26 cellular contexts compared by ENCODE assay signal in the genomic region with DNA sequence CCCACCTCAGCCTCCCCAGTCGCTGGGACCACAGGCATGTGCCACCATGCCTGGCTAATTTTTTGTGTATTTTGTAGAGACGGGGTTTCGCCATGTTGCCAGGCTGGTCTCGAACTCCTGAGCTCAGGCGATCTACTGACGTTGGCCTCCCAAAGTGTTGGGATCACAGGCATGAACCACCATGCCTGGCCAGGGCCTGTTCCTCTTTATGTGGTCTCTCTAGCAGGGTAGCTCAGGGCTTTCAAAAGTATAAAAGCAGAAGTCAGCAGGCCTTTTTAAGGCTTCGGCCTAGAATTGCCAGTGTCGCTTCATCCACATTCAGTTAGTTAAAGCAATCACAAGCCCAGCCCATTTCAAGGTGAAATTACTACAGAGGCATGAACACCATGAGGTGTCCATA. TPM values are rescaled to one million over a fixed set of nuclear protein-coding genes. Genes with fewer than 3 reads are reported as not detected.
A peak's percentile ranks its signal among the peaks of the same experiment; 100 is the strongest.
DNase-seq lines count a peak whose midpoint lies in the region; ATAC-seq and FAIRE-seq lines count a peak whose summit lies in the region.
"Had no signal": no experiment of that assay in that cellular context is flagged by ENCODE, and none has a peak within 500 bp of the region (broad histone marks: within the 10 kb centered on the region; RNA-seq: fewer than 3 reads in every experiment).

No MANE protein-coding gene starts in this region.

- no peaks in the 10 kb centered on the region for H3K27me3 Mint-ChIP-seq in T-helper 17 cell
- no peaks in the 10 kb centered on the region for H3K27me3 Mint-ChIP-seq in natural killer cell treated with Interleukin-12 subunit alpha and Interleukin-12 subunit beta and Interleukin-15 and Interleukin-18, amount 100 ng/mL, for 72 hours
- H3K27me3 Mint-ChIP-seq: stimulated activated naive CD8-positive, alpha-beta T cell treated with anti-CD3 and anti-CD28 coated beads, Interleukin-15, amount 100 ng/mL, for 72 hours had no signal

- no peak overlapping the region for H2AFZ ChIP-seq in Karpas-422 (ENCODE audit: low read length)

- peaks cover 32% of the 10 kb centered on the region for H3K79me2 ChIP-seq in Karpas-422 (ENCODE audit: low read length)

- DNase-seq in GDM1 (lab: John Stamatoyannopoulos, UW), result peak; percentile 33
- peak; percentile 90 to 91 for DNase-seq in Kasumi-1 (lab: John Stamatoyannopoulos, UW)
- no peak for DNase-seq in T-helper 17 cell
- DNase-seq in natural killer cell treated with Interleukin-12 subunit alpha and Interleukin-12 subunit beta and Interleukin-15 and Interleukin-18, amount 100 ng/mL, for 72 hours (ENCODE audit: low spot score), result no peak
- no peak for DNase-seq in Karpas-422
- no peak for DNase-seq in NCI-H82 (lab: John Stamatoyannopoulos, UW)
- no peak for DNase-seq in small intestine
- DNase-seq: activated gamma-delta T cell; amniotic stem cell; COR-L47; DND-41; glutamatergic neuron; HCEC 1CT; left cardiac atrium; NCI-H1694 treated with DMSO at 0.1 percent for 48 hours; NCI-H748 treated with DMSO at 0.1 percent for 48 hours; psoas muscle; SK-N-SH; stimulated activated CD4-positive, alpha-beta T cell treated with anti-CD3 and anti-CD28 coated beads, Interleukin-4, amount 100 ng/mL, for 1 hour; stimulated activated naive CD8-positive, alpha-beta T cell treated with anti-CD3 and anti-CD28 coated beads, Interleukin-15, amount 100 ng/mL, for 72 hours had no signal

- H3K27me3 ChIP-seq in Karpas-422 (ENCODE audit: low read length) (no peaks in the 10 kb centered on the region), small intestine (ENCODE audit: control insufficient read depth in 2 of 2, insufficient read depth in 2 of 2, low read length in 2 of 2) (no peaks in the 10 kb centered on the region)

- H3K4me2 ChIP-seq in Karpas-422 (ENCODE audit: low read depth, low read length, poor library complexity, severe bottlenecking), result no peak overlapping the region
- H3K4me2 ChIP-seq: SK-N-SH had no signal

- H3K27ac ChIP-seq in Karpas-422 (ENCODE audit: low read length) (no peak overlapping the region), small intestine (ENCODE audit: low read depth in 1 of 2, low read length in 1 of 2) (no peak overlapping the region)
- H3K27ac ChIP-seq: coronary artery, psoas muscle had no signal

- ATAC-seq in T-helper 17 cell, result no peak
- no peak for ATAC-seq in natural killer cell treated with Interleukin-12 subunit alpha and Interleukin-12 subunit beta and Interleukin-15 and Interleukin-18, amount 100 ng/mL, for 72 hours
- ATAC-seq: psoas muscle; stimulated activated naive CD8-positive, alpha-beta T cell treated with anti-CD3 and anti-CD28 coated beads, Interleukin-15, amount 100 ng/mL, for 72 hours had no signal

- no peaks in the 10 kb centered on the region for H3K9me2 ChIP-seq in Karpas-422 (replicated peaks; ENCODE audit: insufficient read depth, low read length)
- H3K9me2 ChIP-seq: SK-N-SH had no signal

- H3K4me1 ChIP-seq in Karpas-422 (ENCODE audit: low read length) (peaks cover 1% of the 10 kb centered on the region), small intestine (ENCODE audit: control insufficient read depth in 2 of 2, insufficient read depth in 1 of 2, low read depth in 1 of 2, low read length in 1 of 2) (no peaks in the 10 kb centered on the region)

- no peak overlapping the region for H3K9ac ChIP-seq in Karpas-422 (ENCODE audit: low read length)
- H3K9ac ChIP-seq: SK-N-SH had no signal

- no peaks in the 10 kb centered on the region for H3K9me3 Mint-ChIP-seq in natural killer cell treated with Interleukin-12 subunit alpha and Interleukin-12 subunit beta and Interleukin-15 and Interleukin-18, amount 100 ng/mL, for 72 hours
- H3K9me3 Mint-ChIP-seq: mesothelial cell of epicardium; stimulated activated naive CD8-positive, alpha-beta T cell treated with anti-CD3 and anti-CD28 coated beads, Interleukin-15, amount 100 ng/mL, for 72 hours had no signal

- peak overlapping the region; percentile 54 for H3K27ac Mint-ChIP-seq in T-helper 17 cell
- peak overlapping the region; percentile 23 to 73 for H3K27ac Mint-ChIP-seq in natural killer cell treated with Interleukin-12 subunit alpha and Interleukin-12 subunit beta and Interleukin-15 and Interleukin-18, amount 100 ng/mL, for 72 hours
- H3K27ac Mint-ChIP-seq: mesothelial cell of epicardium; stimulated activated naive CD8-positive, alpha-beta T cell treated with anti-CD3 and anti-CD28 coated beads, Interleukin-15, amount 100 ng/mL, for 72 hours had no signal

- peaks cover 17% of the 10 kb centered on the region for H3K4me1 Mint-ChIP-seq in T-helper 17 cell
- peaks cover 20 to 28% of the 10 kb centered on the region in 2 donors for H3K4me1 Mint-ChIP-seq in natural killer cell treated with Interleukin-12 subunit alpha and Interleukin-12 subunit beta and Interleukin-15 and Interleukin-18, amount 100 ng/mL, for 72 hours (ENCODE audit: low read depth in 2 of 2)

- 88 to 96% (median 94%) methylated on average over 8 of the region's 8 CpGs for WGBS in small intestine, 3 donors

- peaks cover 27% of the 10 kb centered on the region; the same call in 1 of the 2 replicates for H3K36me3 ChIP-seq in Karpas-422 (ENCODE audit: insufficient read depth, low read length)
- peaks cover 5 to 15% of the 10 kb centered on the region in 2 donors for H3K36me3 ChIP-seq in small intestine (ENCODE audit: control insufficient read depth in 2 of 2, insufficient read depth in 2 of 2, low read length in 2 of 2)

- H3K9me3 ChIP-seq in T-helper 17 cell (ENCODE audit: control insufficient read depth, low read length, poor library complexity, severe bottlenecking) (no peaks in the 10 kb centered on the region), Karpas-422 (ENCODE audit: low read length) (no peaks in the 10 kb centered on the region), small intestine (ENCODE audit: control insufficient read depth, low read depth) (no peaks in the 10 kb centered on the region)
- H3K9me3 ChIP-seq: psoas muscle, SK-N-SH had no signal

- FAIRE-seq in small intestine (lab: Jason Lieb, UNC), result no peak
- FAIRE-seq: bronchial epithelial cell, RCC 7860 had no signal

- H4K20me1 ChIP-seq in Karpas-422 (ENCODE audit: insufficient read depth, low read depth, low read length), result no peaks in the 10 kb centered on the region

- H3K4me3 ChIP-seq in Karpas-422 (ENCODE audit: low read length), result no peak overlapping the region
- H3K4me3 ChIP-seq in small intestine (ENCODE audit: low read depth in 1 of 2, low read length in 2 of 2), result no peak overlapping the region
- H3K4me3 ChIP-seq: coronary artery, psoas muscle had no signal

- no peak overlapping the region for H3K4me3 Mint-ChIP-seq in T-helper 17 cell
- H3K4me3 Mint-ChIP-seq in natural killer cell treated with Interleukin-12 subunit alpha and Interleukin-12 subunit beta and Interleukin-15 and Interleukin-18, amount 100 ng/mL, for 72 hours, result no peak overlapping the region
- H3K4me3 Mint-ChIP-seq: mesothelial cell of epicardium had no signal

- peaks cover 4% of the 10 kb centered on the region for H3K36me3 Mint-ChIP-seq in T-helper 17 cell (ENCODE audit: low read depth)
- peaks cover 21% of the 10 kb centered on the region for H3K36me3 Mint-ChIP-seq in natural killer cell treated with Interleukin-12 subunit alpha and Interleukin-12 subunit beta and Interleukin-15 and Interleukin-18, amount 100 ng/mL, for 72 hours

RNA-seq across cellular contexts. Expression of a gene that starts 7.6 kb away (rescaled TPM):
- 10 to 100 TPM; 56.3 to 63.7 TPM for total RNA-seq in T-helper 17 cell
- total RNA-seq in natural killer cell treated with Interleukin-12 subunit alpha and Interleukin-12 subunit beta and Interleukin-15 and Interleukin-18, amount 100 ng/mL, for 72 hours, result 10 to 100 TPM; 66.8 to 77.5 TPM
- total RNA-seq in Karpas-422 (2014; rRNA removed; shearing (Covaris generic); ENCODE audit: low replicate concordance), result 77.7 and 81.9 TPM in 2 replicates
- polyA plus RNA-seq in small intestine, result 10 to 100 TPM; 21.9 to 34.0 (median 24.4) TPM

RNA-seq across cellular contexts. Expression of a gene that starts 15.5 kb away (rescaled TPM):
- 1 to 10 TPM; 4.6 to 5.0 TPM for total RNA-seq in T-helper 17 cell
- total RNA-seq in natural killer cell treated with Interleukin-12 subunit alpha and Interleukin-12 subunit beta and Interleukin-15 and Interleukin-18, amount 100 ng/mL, for 72 hours, result 10 to 100 TPM; 35.1 to 78.4 TPM
- total RNA-seq in Karpas-422 (2014; rRNA removed; shearing (Covaris generic); ENCODE audit: low replicate concordance), result 0.04 TPM in 1 of 2 replicates, not detected in the other
- polyA plus RNA-seq in small intestine, result 1 to 10 TPM; 2.0 to 6.8 (median 4.2) TPM

RNA-seq across cellular contexts. Expression of a gene that starts 33.7 kb away (rescaled TPM):
- total RNA-seq in T-helper 17 cell, result 10 to 100 TPM; 52.4 to 53.8 TPM
- 100 to 1,000 TPM in 1 of 2 donors, 10 to 100 TPM in 1; 86.8 to 132 TPM for total RNA-seq in natural killer cell treated with Interleukin-12 subunit alpha and Interleukin-12 subunit beta and Interleukin-15 and Interleukin-18, amount 100 ng/mL, for 72 hours
- total RNA-seq in Karpas-422 (2014; rRNA removed; shearing (Covaris generic); ENCODE audit: low replicate concordance), result 103 and 121 TPM in 2 replicates
- polyA plus RNA-seq in small intestine, result 100 to 1,000 TPM; 147 to 191 (median 184) TPM

RNA-seq across cellular contexts. Expression of a gene that starts 41.2 kb away (rescaled TPM):
- not detected for total RNA-seq in T-helper 17 cell
- total RNA-seq in natural killer cell treated with Interleukin-12 subunit alpha and Interleukin-12 subunit beta and Interleukin-15 and Interleukin-18, amount 100 ng/mL, for 72 hours, result not detected
- not detected in 2 replicates for total RNA-seq in Karpas-422 (2014; rRNA removed; shearing (Covaris generic); ENCODE audit: low replicate concordance)
- polyA plus RNA-seq in small intestine, result not detected
- total RNA-seq: bronchial epithelial cell, left cardiac atrium, M059J, mesothelial cell of epicardium, psoas muscle, ureter had no signal
- polyA plus RNA-seq: psoas muscle, SK-N-SH had no signal

Comparison
In these comparisons a context has a peak if more than half of its experiments do, and no peak if none do; other contexts are left out.
1. DNase-seq: peak in GDM1 (single experiment) and Kasumi-1 (2 of 2); none in T-helper 17 cell (0 of 3), natural killer cell treated with Interleukin-12 subunit alpha and Interleukin-12 subunit beta and Interleukin-15 and Interleukin-18, amount 100 ng/mL, for 72 hours (single experiment), Karpas-422 (single experiment), NCI-H82 (single experiment) and small intestine (single experiment).
2. RNA of a gene that starts 15.5 kb away (total RNA-seq): 35.1 to 78.4 TPM in natural killer cell treated with Interleukin-12 subunit alpha and Interleukin-12 subunit beta and Interleukin-15 and Interleukin-18, amount 100 ng/mL, for 72 hours; 4.6 to 5.0 TPM in T-helper 17 cell and 0.04 TPM in Karpas-422; every median in the first group is over 4 times any median in the second.